15 cellular contexts compared by ENCODE assay signal in the genomic region with DNA sequence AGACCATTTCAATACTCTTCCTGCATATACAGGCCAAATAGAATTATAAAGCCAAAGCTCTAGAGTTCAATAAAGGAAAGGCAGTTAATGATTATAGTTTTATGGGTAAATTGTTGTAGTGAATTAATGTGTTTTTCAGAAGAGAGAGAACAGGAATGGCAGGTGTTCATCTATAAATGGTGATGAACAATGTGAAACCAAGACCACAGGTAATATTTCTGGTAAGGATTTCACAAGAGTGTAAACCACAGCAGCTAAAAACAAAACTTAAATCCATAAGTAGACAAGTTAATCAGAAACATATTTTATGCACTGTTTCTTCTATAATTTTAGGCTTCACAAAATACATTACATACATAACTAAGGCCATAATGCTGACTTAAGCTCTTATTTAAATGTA.
A peak's percentile ranks its signal among the peaks of the same experiment; 100 is the strongest.
DNase-seq lines count a peak whose midpoint lies in the region; ATAC-seq and TF ChIP-seq lines count a peak whose summit lies in the region.
"Had no signal": no experiment of that assay in that cellular context is flagged by ENCODE, and none has a peak within 500 bp of the region (broad histone marks: within the 10 kb centered on the region; RNA-seq: fewer than 3 reads in every experiment).

No MANE protein-coding gene starts in this region.

- no peak for TF ChIP-seq CTCF in KMS-11 (conservative IDR thresholded peaks at IDR 0.05; ENCODE audit: low read depth, low read length)
- TF ChIP-seq CTCF in lower leg skin (IDR thresholded peaks at IDR 0.05): no peak

- H3K36me3 ChIP-seq in KMS-11 (ENCODE audit: insufficient read depth): no peaks in the 10 kb centered on the region
- H3K36me3 ChIP-seq: WERI-Rb-1 had no signal

- H4K20me1 ChIP-seq in KMS-11 (ENCODE audit: insufficient read depth): no peaks in the 10 kb centered on the region
- H4K20me1 ChIP-seq: BLaER1 had no signal

- H3K9ac ChIP-seq in KMS-11: peak overlapping the region; percentile 31; the same call in 1 of the 2 replicates
- H3K9ac ChIP-seq: BLaER1, parathyroid adenoma had no signal

- H3K4me3 ChIP-seq in KMS-11 (IDR thresholded peaks at IDR 0.05; ENCODE audit: insufficient read depth, low read depth, low read length): no peak overlapping the region
- no peak overlapping the region for H3K4me3 ChIP-seq in lower leg skin (ENCODE audit: low read depth, poor library complexity, severe bottlenecking)
- H3K4me3 ChIP-seq: BLaER1, testis had no signal

- peak overlapping the region; percentile 99 for H3K4me2 ChIP-seq in KMS-11
- H3K4me2 ChIP-seq: BLaER1 had no signal

- H2AFZ ChIP-seq in KMS-11 (ENCODE audit: low read depth): peak overlapping the region; percentile 31; the same call in 1 of the 2 replicates
- H2AFZ ChIP-seq: parathyroid adenoma had no signal

- ATAC-seq in GM18511 (IDR thresholded peaks at IDR 0.05; ENCODE audit: unreplicated experiment): peak; percentile 95
- peak; percentile 95 for ATAC-seq in GM21367 (IDR thresholded peaks at IDR 0.05; ENCODE audit: unreplicated experiment)
- ATAC-seq in HG02981 (IDR thresholded peaks at IDR 0.05; ENCODE audit: unreplicated experiment): peak; percentile 98
- ATAC-seq: left colon had no signal

- DNase-seq in lower leg skin (ENCODE audit: low spot score in 2 of 2): no peak
- DNase-seq in DMS 273 (lab: John Stamatoyannopoulos, UW; ENCODE audit: unreplicated experiment): no peak
- DNase-seq in activated CD4-positive, alpha-beta T cell treated with anti-CD3 and anti-CD28 coated beads, Interleukin-2, amount 50 U/mL, for 4 hours: no peak
- DNase-seq in NCI-H2196 treated with DMSO at 0.1 percent for 48 hours (lab: John Stamatoyannopoulos, UW; ENCODE audit: unreplicated experiment): no peak
- DNase-seq: activated gamma-delta T cell treated with Interleukin-2 at 50 U/mL for 16 hours, left colon, NCI-H1694, testis, WERI-Rb-1 had no signal

- H3K79me2 ChIP-seq in KMS-11 (ENCODE audit: insufficient read depth, low read depth): no peaks in the 10 kb centered on the region
- H3K79me2 ChIP-seq: parathyroid adenoma had no signal

- peak overlapping the region; percentile 85 for H3K27ac ChIP-seq in KMS-11
- H3K27ac ChIP-seq: BLaER1, parathyroid adenoma, testis, WERI-Rb-1 had no signal

- intact Hi-C loops in lower leg skin (cut with DNase I; ENCODE audit: low total_unique reads): no loop called here

- TF ChIP-seq POLR2A in lower leg skin (IDR thresholded peaks at IDR 0.05): no peak

- no peaks in the 10 kb centered on the region for H3K27me3 ChIP-seq in KMS-11 (ENCODE audit: insufficient read depth, low read depth)
- H3K27me3 ChIP-seq: BLaER1, testis had no signal

- peaks cover 98% of the 10 kb centered on the region for H3K4me1 ChIP-seq in KMS-11 (ENCODE audit: low read depth, poor library complexity, severe bottlenecking)
- H3K4me1 ChIP-seq: BLaER1, parathyroid adenoma, testis had no signal
